In the genomic region with DNA sequence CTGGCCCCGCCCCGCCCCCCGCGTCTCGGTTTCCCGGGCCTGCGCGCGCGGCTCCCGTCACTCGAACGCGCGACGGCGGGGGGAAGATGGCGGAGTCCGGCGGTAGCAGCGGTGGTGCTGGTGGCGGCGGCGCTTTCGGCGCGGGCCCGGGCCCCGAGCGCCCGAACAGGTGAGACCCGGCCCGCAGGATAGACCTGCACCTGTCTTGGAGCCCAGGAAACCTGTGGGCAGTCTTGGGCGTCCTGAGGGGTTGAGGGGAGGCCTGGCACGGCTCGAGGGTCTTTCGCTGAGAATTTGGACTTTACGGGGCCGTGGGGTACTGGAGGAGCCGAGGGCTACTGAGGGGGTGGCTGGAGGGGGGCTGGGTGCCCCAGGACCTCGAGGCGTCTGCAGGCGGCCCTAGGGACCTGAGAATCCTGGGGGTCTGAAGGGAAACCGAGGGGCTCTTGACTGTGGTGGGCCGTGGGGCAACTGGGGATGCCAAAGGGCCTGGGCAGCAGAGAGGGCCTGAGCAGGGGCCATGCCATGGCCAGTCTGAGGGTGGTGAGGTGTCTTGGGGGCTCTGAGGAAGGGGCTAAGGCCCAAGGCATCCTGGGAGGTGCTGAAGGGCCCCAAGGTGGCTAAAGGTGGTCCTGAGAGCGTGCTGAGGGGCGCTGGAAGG, we compare ENCODE assay signal across 8 cellular contexts.
DNase-seq lines count a peak whose midpoint lies in the region; ATAC-seq and TF ChIP-seq lines count a peak whose summit lies in the region.

A gene with protein sequence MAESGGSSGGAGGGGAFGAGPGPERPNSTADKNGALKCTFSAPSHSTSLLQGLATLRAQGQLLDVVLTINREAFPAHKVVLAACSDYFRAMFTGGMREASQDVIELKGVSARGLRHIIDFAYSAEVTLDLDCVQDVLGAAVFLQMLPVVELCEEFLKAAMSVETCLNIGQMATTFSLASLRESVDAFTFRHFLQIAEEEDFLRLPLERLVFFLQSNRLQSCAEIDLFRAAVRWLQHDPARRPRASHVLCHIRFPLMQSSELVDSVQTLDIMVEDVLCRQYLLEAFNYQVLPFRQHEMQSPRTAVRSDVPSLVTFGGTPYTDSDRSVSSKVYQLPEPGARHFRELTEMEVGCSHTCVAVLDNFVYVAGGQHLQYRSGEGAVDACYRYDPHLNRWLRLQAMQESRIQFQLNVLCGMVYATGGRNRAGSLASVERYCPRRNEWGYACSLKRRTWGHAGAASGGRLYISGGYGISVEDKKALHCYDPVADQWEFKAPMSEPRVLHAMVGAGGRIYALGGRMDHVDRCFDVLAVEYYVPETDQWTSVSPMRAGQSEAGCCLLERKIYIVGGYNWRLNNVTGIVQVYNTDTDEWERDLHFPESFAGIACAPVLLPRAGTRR (plus strand): TSS at position 60 of the 661 bp plus-strand sequence. CDS start 27 bp downstream, at position 87.

- H3K27ac ChIP-seq in HUES6 (ENCODE audit: low read depth, low read length), result peak within 1 kb of the TSS; percentile 36; the same call in 1 of the 2 replicates
- peak within 1 kb of the TSS; percentile 60 for H3K27ac ChIP-seq in muscle layer of duodenum (ENCODE audit: low read length)

- no peak for TF ChIP-seq CTCF in AG09309 (IDR thresholded peaks at IDR 0.05; ENCODE audit: control insufficient read depth, insufficient read depth, low read depth, low read length, missing control alignments)
- TF ChIP-seq CTCF in cardiac fibroblast (IDR thresholded peaks at IDR 0.05; ENCODE audit: low read depth, low read length), result no peak

- DNase-seq in AG09309 (ENCODE audit: low read depth) (no peak), cardiac fibroblast (ENCODE audit: low read depth in 2 of 2) (no peak), DMS153 (lab: John Stamatoyannopoulos, UW) (no peak), NCI-H2081 (lab: John Stamatoyannopoulos, UW) (no peak)
- no peak for DNase-seq in stimulated activated CD4-positive, alpha-beta T cell treated with anti-CD3 and anti-CD28 coated beads, Interleukin-4, amount 100 ng/mL, for 4 hours

- H3K36me3 ChIP-seq in HUES6 (ENCODE audit: control insufficient read depth, insufficient read depth, low read length) (no peaks in the 10 kb centered on the region), muscle layer of duodenum (ENCODE audit: control insufficient read depth in 1 of 2, insufficient read depth in 2 of 2, low read length in 2 of 2) (no peaks in the 10 kb centered on the region)

- H3K9me3 ChIP-seq in HUES6 (ENCODE audit: control insufficient read depth, insufficient read depth, low read depth, low read length) (no peaks in the 10 kb centered on the region), muscle layer of duodenum (ENCODE audit: control insufficient read depth in 1 of 2, low read length in 2 of 2) (no peaks in the 10 kb centered on the region)

- peak within 1 kb of the TSS; percentile 82 for H3K9ac ChIP-seq in HUES6 (ENCODE audit: low read length)

- no peak for ATAC-seq in GM21526 (IDR thresholded peaks at IDR 0.05; ENCODE audit: low FRiP score, unreplicated experiment)

- H3K4me1 ChIP-seq in HUES6 (ENCODE audit: control insufficient read depth, insufficient read depth, low read length) (0 out of 2 replicates have a peak, but pooled peaks cover 4% of the 10 kb centered on the region), muscle layer of duodenum (ENCODE audit: control insufficient read depth in 1 of 2, insufficient read depth in 2 of 2, low read length in 2 of 2) (peaks cover 6 to 17% of the 10 kb centered on the region in 2 donors)

- H3K27me3 ChIP-seq in HUES6 (ENCODE audit: control insufficient read depth, insufficient read depth, low read length) (peaks cover 12% of the 10 kb centered on the region), muscle layer of duodenum (ENCODE audit: low read depth, low read length) (no peaks in the 10 kb centered on the region)

- H3K4me3 ChIP-seq in AG09309 (ENCODE audit: control insufficient read depth, low read depth, low read length) (peak within 1 kb of the TSS; percentile 93), HUES6 (ENCODE audit: low read depth, low read length) (peak within 1 kb of the TSS; percentile 96), cardiac fibroblast (replicated peaks in 1 of 2; ENCODE audit: low read depth in 2 of 2, low read length in 2 of 2) (peak within 1 kb of the TSS; percentile 74 to 89), muscle layer of duodenum (ENCODE audit: low read depth in 1 of 2, low read length in 2 of 2) (peak within 1 kb of the TSS; percentile 68 to 88)
